Comparison of ENCODE assay signal across 24 cellular contexts in the genomic region with DNA sequence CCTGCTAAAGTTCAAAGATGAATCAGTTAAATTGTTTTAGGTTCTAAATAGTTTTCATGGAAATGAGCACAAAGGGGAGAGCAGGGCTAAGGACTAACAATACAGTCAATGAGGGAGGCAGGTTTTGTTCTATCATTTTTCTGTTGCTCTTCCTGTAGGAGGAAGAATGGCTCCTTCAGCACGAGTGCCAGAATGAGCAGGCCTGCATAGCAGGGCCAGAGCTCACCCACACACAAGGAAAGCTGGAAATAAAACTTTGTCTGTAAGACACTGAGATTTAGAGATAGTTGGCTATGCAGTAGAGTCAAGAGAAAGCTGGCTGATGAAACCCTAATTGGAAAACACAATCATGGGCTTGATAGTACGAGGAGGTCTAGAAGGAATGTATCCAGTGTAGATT.
"Had no signal": no experiment of that assay in that cellular context is flagged by ENCODE, and none has a peak within 500 bp of the region (broad histone marks: within the 10 kb centered on the region; RNA-seq: fewer than 3 reads in every experiment).

No MANE protein-coding gene starts in this region.

- H3K27ac ChIP-seq: brain microvascular endothelial cell, foreskin keratinocyte, testis, transverse colon had no signal

- FAIRE-seq: astrocyte had no signal

- H3K36me3 ChIP-seq: brain microvascular endothelial cell, transverse colon had no signal

- H3K27me3 ChIP-seq: brain microvascular endothelial cell, foreskin keratinocyte, testis, transverse colon had no signal

- H3K4me3 ChIP-seq: testis, transverse colon had no signal

- DNase-seq: activated CD4-positive, alpha-beta memory T cell treated with anti-CD3 and anti-CD28 coated beads for 36 hours; activated CD4-positive, alpha-beta T cell treated with anti-CD3 and anti-CD28 coated beads, Interleukin-2, amount 10 ng/mL, durations not matched to agents 24 days and 14 days; activated CD8-positive, alpha-beta memory T cell treated with anti-CD3 and anti-CD28 coated beads, Interleukin-2, amount 50 U/mL, for 4 hours; activated effector memory CD4-positive, alpha-beta T cell treated with anti-CD3 and anti-CD28 coated beads, Interleukin-2, amount 50 U/mL, for 16 hours; activated naive CD4-positive, alpha-beta T cell treated with anti-CD3 and anti-CD28 coated beads for 36 hours; activated naive CD8-positive, alpha-beta T cell treated with anti-CD3 and anti-CD28 coated beads, Interleukin-2, amount 10 ng/mL, durations not matched to agents 7 days and 5 days; activated T-cell treated with anti-CD3 and anti-CD28 coated beads, Interleukin-2, amount 50 U/mL, for 1 hour; amniotic stem cell; brain microvascular endothelial cell; caudate nucleus; foreskin keratinocyte; islet precursor cell; left cardiac atrium; left ventricle myocardium superior; naive thymus-derived CD4-positive, alpha-beta T cell; right cardiac atrium; stimulated activated CD4-positive, alpha-beta T cell treated with anti-CD3 and anti-CD28 coated beads, Interleukin-15, amount 100 ng/mL, for 24 hours; stimulated activated CD4-positive, alpha-beta T cell treated with anti-CD3 and anti-CD28 coated beads, Interleukin-2, amount 100 ng/mL, for 24 hours; stimulated activated naive CD4-positive, alpha-beta T cell treated with Interleukin-2 at 50 U/mL for 16 hours; testis; transverse colon had no signal

- ATAC-seq: activated CD4-positive, CD25-positive, alpha-beta regulatory T cell treated with anti-CD3 and anti-CD28 coated beads, Interleukin-2, amount 50 U/mL, for 24 hours; esophagus mucosa; foreskin keratinocyte; left cardiac atrium; naive thymus-derived CD4-positive, alpha-beta T cell; right cardiac atrium had no signal

- H3K4me1 ChIP-seq: foreskin keratinocyte, testis, transverse colon had no signal

- H3K9me3 ChIP-seq: testis, transverse colon had no signal
